In genomic region chr5:15577132-15577531, GRCh38 we compare ENCODE assay signal across 29 cellular contexts.
A peak's percentile ranks its signal among the peaks of the same experiment; 100 is the strongest.
DNase-seq lines count a peak whose midpoint lies in the region; ATAC-seq, FAIRE-seq and TF ChIP-seq lines count a peak whose summit lies in the region.
"Had no signal": no experiment of that assay in that cellular context is flagged by ENCODE, and none has a peak within 500 bp of the region (broad histone marks: within the 10 kb centered on the region; RNA-seq: fewer than 3 reads in every experiment).

No MANE protein-coding gene starts in this region.

- no peaks in the 10 kb centered on the region for H3K9me2 ChIP-seq in SK-N-SH

- H3K9ac ChIP-seq in SK-N-SH (no peak overlapping the region), HepG2 (ENCODE audit: insufficient read depth, low read depth, low read length) (no peak overlapping the region)

- in situ Hi-C loops in HepG2 (cut with HindIII; ENCODE audit: extremely low pct_ligation_motif_present, low pct_unique_long_range_greater_than_20kb) = no loop called here

- ATAC-seq in SK-N-SH treated with all-trans-retinoic acid at 6 μM for 48 hours (no peak; the same call in 2 of the 3 replicates), HepG2 (no peak), HG03354 (IDR thresholded peaks at IDR 0.05; ENCODE audit: poor library complexity, severe bottlenecking, unreplicated experiment) (no peak), natural killer cell (no peak), GM19397 (IDR thresholded peaks at IDR 0.05; ENCODE audit: unreplicated experiment) (no peak)

- no peak for FAIRE-seq in HepG2 (lab: Jason Lieb, UNC)
- FAIRE-seq: G401.6 had no signal

- H3K27me3 ChIP-seq in SK-N-SH (ENCODE audit: insufficient read depth) = no peaks in the 10 kb centered on the region
- no peaks in the 10 kb centered on the region for H3K27me3 ChIP-seq in cardiac muscle cell
- no peaks in the 10 kb centered on the region for H3K27me3 ChIP-seq in HepG2 (ENCODE audit: control insufficient read depth in 1 of 2, insufficient read depth in 2 of 2, low read length in 2 of 2)
- H3K27me3 ChIP-seq: sigmoid colon had no signal

- TF ChIP-seq POLR2A in HepG2 (IDR thresholded peaks at IDR 0.05; ENCODE audit: insufficient read depth in 1 of 2, low read depth in 2 of 2, low read length in 2 of 2) = no peak

- no TSS peak for BruUV-seq in HepG2 (replicated peaks; lab: Mats Ljungman, UMichigan)

- H3K4me3 ChIP-seq in SK-N-SH (ENCODE audit: low read depth in 2 of 2, low read length in 1 of 2) = peak overlapping the region in 1 of 2 experiments; percentile 16; a peak in 1 of 4 replicates
- H3K4me3 ChIP-seq in cardiac muscle cell = no peak overlapping the region
- H3K4me3 ChIP-seq in HepG2 (replicated peaks in 1 of 3; ENCODE audit: insufficient read depth in 1 of 3, low read depth in 2 of 3, low read length in 3 of 3) = no peak overlapping the region
- H3K4me3 ChIP-seq: sigmoid colon had no signal

- H3K4me1 ChIP-seq in SK-N-SH (ENCODE audit: control insufficient read depth in 1 of 2, insufficient read depth in 2 of 2, low read depth in 1 of 2, low read length in 1 of 2) (peaks cover 0 to 44% of the 10 kb centered on the region in 2 experiments; a peak in 3 of 4 replicates), cardiac muscle cell (ENCODE audit: low read depth) (peaks cover 19% of the 10 kb centered on the region), HepG2 (ENCODE audit: insufficient read depth, low read length) (no peaks in the 10 kb centered on the region)

- no peak overlapping the region for H3K4me3 Mint-ChIP-seq in natural killer cell
- H3K4me3 Mint-ChIP-seq: activated CD4-positive, alpha-beta memory T cell treated with anti-CD3 and anti-CD28 coated beads for 36 hours; dendritic cell treated with granulocyte-macrophage colony-stimulating factor and Interleukin-4, amounts not matched to agents 40 ng/mL and 50 ng/mL, for 4 days; memory B cell had no signal

- TF ChIP-seq EP300 in SK-N-SH (IDR thresholded peaks at IDR 0.05; ENCODE audit: borderline replicate concordance in 1 of 2, low read depth in 1 of 2, low read length in 1 of 2) (0 out of 4 replicates have a peak, but pooled peaks of 1 of the 2 experiments have one; percentile 18), HepG2 (IDR thresholded peaks at IDR 0.05; ENCODE audit: low read depth in 2 of 2, low read length in 2 of 2) (no peak), HepG2 (CRISPR knock-in tag; IDR thresholded peaks at IDR 0.05; ENCODE audit: borderline replicate concordance) (no peak)

- H3K79me2 ChIP-seq in SK-N-SH (ENCODE audit: insufficient read depth) = peaks cover 41% of the 10 kb centered on the region; the same call in 1 of the 2 replicates
- no peaks in the 10 kb centered on the region for H3K79me2 ChIP-seq in HepG2 (ENCODE audit: insufficient read depth, low read length)

- no peak overlapping the region for H2AFZ ChIP-seq in SK-N-SH (ENCODE audit: low read depth)
- no peak overlapping the region for H2AFZ ChIP-seq in HepG2 (ENCODE audit: low read length)

- intact Hi-C loops in HepG2 (cut with micrococcal nuclease; ENCODE audit: unreplicated experiment) = no loop called here
- intact Hi-C loops in natural killer cell (cut with micrococcal nuclease) = no loop called here

- H3K9me3 ChIP-seq in SK-N-SH (no peaks in the 10 kb centered on the region), cardiac muscle cell (ENCODE audit: low read depth) (no peaks in the 10 kb centered on the region), HepG2 (ENCODE audit: low read length) (no peaks in the 10 kb centered on the region)
- H3K9me3 ChIP-seq: sigmoid colon had no signal

- no peaks in the 10 kb centered on the region for H3F3A ChIP-seq in SK-N-SH (replicated peaks; ENCODE audit: insufficient read depth)

- H4K20me1 ChIP-seq in SK-N-SH (ENCODE audit: insufficient read depth) = no peaks in the 10 kb centered on the region
- H4K20me1 ChIP-seq in HepG2 (ENCODE audit: insufficient read depth, low read length) = no peaks in the 10 kb centered on the region

- TF ChIP-seq RAD21 in SK-N-SH (IDR thresholded peaks at IDR 0.05; ENCODE audit: low read length) (no peak; the same call in 1 of the 2 replicates), HepG2 (CRISPR knock-in tag; IDR thresholded peaks at IDR 0.05) (no peak)

- H3K27me3 Mint-ChIP-seq in natural killer cell (ENCODE audit: low read depth in 2 of 2) = no peaks in the 10 kb centered on the region
- H3K27me3 Mint-ChIP-seq: activated CD4-positive, alpha-beta memory T cell treated with anti-CD3 and anti-CD28 coated beads for 36 hours; dendritic cell treated with granulocyte-macrophage colony-stimulating factor and Interleukin-4, amounts not matched to agents 40 ng/mL and 50 ng/mL, for 4 days; memory B cell had no signal

- H3K4me1 Mint-ChIP-seq in natural killer cell = no peaks in the 10 kb centered on the region
- H3K4me1 Mint-ChIP-seq: memory B cell had no signal

- H3K36me3 ChIP-seq in SK-N-SH (replicated peaks in 1 of 2; ENCODE audit: control insufficient read depth in 1 of 2, insufficient read depth in 2 of 2, low read length in 1 of 2) = no peaks in the 10 kb centered on the region
- no peaks in the 10 kb centered on the region for H3K36me3 ChIP-seq in cardiac muscle cell
- H3K36me3 ChIP-seq in HepG2 (replicated peaks in 1 of 2; ENCODE audit: control insufficient read depth in 1 of 2, insufficient read depth in 2 of 2, low read length in 2 of 2) = no peaks in the 10 kb centered on the region
- H3K36me3 ChIP-seq: sigmoid colon had no signal

- POLR2A ChIA-PET in SK-N-SH (lab: Yijun Ruan, JAX) (no interaction called here), HepG2 (lab: Yijun Ruan, JAX) (no interaction called here)

- H3K9me3 Mint-ChIP-seq in natural killer cell = peaks cover 0 to 13% of the 10 kb centered on the region in 2 donors

- 42% methylated on average over 10 of the region's 10 CpGs for WGBS in SK-N-SH (ENCODE audit: low lambda C conversion rate)
- WGBS in HepG2 (ENCODE audit: low lambda C conversion rate) = 7% methylated on average over 10 of the region's 10 CpGs

- TF ChIP-seq CTCF in SK-N-SH (IDR thresholded peaks at IDR 0.05) (no peak), cardiac muscle cell (IDR thresholded peaks at IDR 0.05; ENCODE audit: low read depth, low read length) (no peak), HepG2 (CRISPR knock-in tag; IDR thresholded peaks at IDR 0.05) (no peak), natural killer cell (IDR thresholded peaks at IDR 0.05) (no peak)

- H3K27ac ChIP-seq in SK-N-SH (ENCODE audit: low read depth in 2 of 2, low read length in 1 of 2) (peak overlapping the region in 1 of 2 experiments; percentile 74; a peak in 2 of 4 replicates), cardiac muscle cell (peak overlapping the region; percentile 33), HepG2 (ENCODE audit: extremely low read length, insufficient read depth, low read length) (no peak overlapping the region)
- H3K27ac ChIP-seq: C4-2B, RWPE1 had no signal

- no peaks in the 10 kb centered on the region for H3K36me3 Mint-ChIP-seq in natural killer cell
- H3K36me3 Mint-ChIP-seq: activated CD4-positive, alpha-beta memory T cell treated with anti-CD3 and anti-CD28 coated beads for 36 hours; memory B cell had no signal

- H3K4me2 ChIP-seq in SK-N-SH (no peak overlapping the region; the same call in 1 of the 2 replicates), HepG2 (ENCODE audit: low read depth, low read length) (no peak overlapping the region)

- CTCF ChIA-PET in SK-N-SH (lab: Yijun Ruan, JAX) = interaction anchor here (0.9 to 2.0 kb wide), 5 partner anchors 9 to 77 kb away, joined by 3 to 9 read pairs (median 3); partner anchors contain the start of gene FBXL7
- CTCF ChIA-PET in HepG2 (lab: Yijun Ruan, JAX; ENCODE audit: low intra/inter-chr PET ratio, low total read pairs) = no interaction called here

- DNase-seq in SK-N-SH = peak; percentile 34
- peak in 1 of 2 donors; percentile 21 for DNase-seq in cardiac muscle cell (ENCODE audit: low read depth in 1 of 2, low spot score in 1 of 2)
- no peak for DNase-seq in HepG2 (ENCODE audit: low spot score)
- no peak for DNase-seq in natural killer cell
- DNase-seq in NCI-H1048 (lab: John Stamatoyannopoulos, UW) = no peak
- DNase-seq: 8988T; activated CD4-positive, alpha-beta memory T cell treated with anti-CD3 and anti-CD28 coated beads for 36 hours; activated CD4-positive, alpha-beta T cell treated with anti-CD3 and anti-CD28 coated beads for 1 hour; activated naive CD4-positive, alpha-beta T cell treated with Interleukin-2 at 50 U/mL for 16 hours; COR-L47; DMS53; foreskin melanocyte; HCEC 1CT; MV-4-11; NCI-H146; NCI-H2107; NCI-H345; NCI-H774; sigmoid colon; stimulated activated CD4-positive, alpha-beta T cell treated with anti-CD3 and anti-CD28 coated beads, Interleukin-4, amount 100 ng/mL, for 4 hours; trophoblast cell had no signal

- H3K27ac Mint-ChIP-seq in natural killer cell = no peak overlapping the region
- H3K27ac Mint-ChIP-seq: activated CD4-positive, alpha-beta memory T cell treated with anti-CD3 and anti-CD28 coated beads for 36 hours; dendritic cell treated with granulocyte-macrophage colony-stimulating factor and Interleukin-4, amounts not matched to agents 40 ng/mL and 50 ng/mL, for 4 days; memory B cell had no signal

TF ChIP-seq in SK-N-SH, 30 proteins besides CTCF, POLR2A, EP300 and RAD21 (continues in another document):
- peak; percentile 35 for TF ChIP-seq CHD2 (IDR thresholded peaks at IDR 0.05; ENCODE audit: low read length, partially characterized antibody)
- no peak; the same call in 1 of the 2 replicates for TF ChIP-seq FOXJ3 (CRISPR knock-in tag; IDR thresholded peaks at IDR 0.05)
- no peak for TF ChIP-seq POLR2AphosphoS5 (IDR thresholded peaks at IDR 0.05; ENCODE audit: low read depth, low read length)
- peak; percentile 18 for TF ChIP-seq GATA2 (CRISPR knock-in tag; IDR thresholded peaks at IDR 0.05)
- TF ChIP-seq RXRA (IDR thresholded peaks at IDR 0.05; ENCODE audit: borderline replicate concordance, low read depth) = no peak
- peak; percentile 78 for TF ChIP-seq MXI1 (IDR thresholded peaks at IDR 0.05; ENCODE audit: low read depth, low read length)

Comparison
In these comparisons a context has a peak if more than half of its experiments do, and no peak if none do; other contexts are left out.
1. Of the 25 proteins assayed by ChIP-seq in both HepG2 and SK-N-SH: peak only in HepG2: none; only in SK-N-SH: CHD2 and MXI1; in both: none; in neither: 22; mixed calls (peak in some experiments, not most) for 1.